ENCODE assay signal across 20 cellular contexts in genomic region chr13:112983042-112983305, GRCh38. TPM values are rescaled to one million over a fixed set of nuclear protein-coding genes. Genes with fewer than 3 reads are reported as not detected.
DNase-seq lines count a peak whose midpoint lies in the region; ATAC-seq, FAIRE-seq and TF ChIP-seq lines count a peak whose summit lies in the region.
"Had no signal": no experiment of that assay in that cellular context is flagged by ENCODE, and none has a peak within 500 bp of the region (broad histone marks: within the 10 kb centered on the region; RNA-seq: fewer than 3 reads in every experiment).

No MANE protein-coding gene starts in this region.

- peaks cover 18% of the 10 kb centered on the region for H3K79me2 ChIP-seq in HepG2 (ENCODE audit: insufficient read depth, low read length)

- TF ChIP-seq EP300 in HepG2 (IDR thresholded peaks at IDR 0.05; ENCODE audit: low read depth in 2 of 2, low read length in 2 of 2) (no peak), HepG2 (CRISPR knock-in tag; IDR thresholded peaks at IDR 0.05; ENCODE audit: borderline replicate concordance) (no peak)

- POLR2A ChIA-PET in HepG2 (lab: Yijun Ruan, JAX) = interaction anchor here (0.9 to 1.4 kb wide), 4 partner anchors 14 to 39 kb away, joined by 3 to 4 read pairs (median 4); partner anchors contain the start of gene MCF2L

- in situ Hi-C loops in HepG2 (cut with HindIII; ENCODE audit: extremely low pct_ligation_motif_present, low pct_unique_long_range_greater_than_20kb) = no loop called here

- FAIRE-seq in HepG2 (lab: Jason Lieb, UNC) = no peak
- FAIRE-seq: GM12878, GM19239 had no signal

- intact Hi-C loops in HepG2 (cut with micrococcal nuclease; ENCODE audit: unreplicated experiment) (loop anchor here (1.0 to 5.0 kb wide), 2 partner anchors 39 to 41 kb away; no protein-coding TSS in a partner anchor), right lobe of liver (cut with DNase I) (no loop called here), psoas muscle (cut with DNase I) (no loop called here), uterus (cut with DNase I; ENCODE audit: low total_unique reads) (no loop called here)

- H3K27ac ChIP-seq in HepG2 (ENCODE audit: extremely low read length, insufficient read depth, low read length) = no peak overlapping the region
- H3K27ac ChIP-seq in right lobe of liver = no peak overlapping the region
- H3K27ac ChIP-seq in right atrium auricular region = peak overlapping the region; percentile 37 to 79
- H3K27ac ChIP-seq in psoas muscle = no peak overlapping the region
- H3K27ac ChIP-seq in uterus = peak overlapping the region; percentile 20 to 31
- H3K27ac ChIP-seq: GM23248, PC-9 had no signal

- CTCF ChIA-PET in HepG2 (lab: Yijun Ruan, JAX; ENCODE audit: low intra/inter-chr PET ratio, low total read pairs) = no interaction called here

- H3K4me2 ChIP-seq in HepG2 (ENCODE audit: low read depth, low read length) = peak overlapping the region; percentile 68
- H3K4me2 ChIP-seq: PC-9 had no signal

- no peak for ATAC-seq in HepG2
- ATAC-seq in right lobe of liver = no peak
- no peak for ATAC-seq in psoas muscle
- no peak for ATAC-seq in HG02763 (IDR thresholded peaks at IDR 0.05; ENCODE audit: unreplicated experiment)
- ATAC-seq: GM12878 had no signal

- no peaks in the 10 kb centered on the region for H4K20me1 ChIP-seq in HepG2 (ENCODE audit: insufficient read depth, low read length)

- H3K27me3 ChIP-seq in HepG2 (ENCODE audit: control insufficient read depth in 1 of 2, insufficient read depth in 2 of 2, low read length in 2 of 2) (no peaks in the 10 kb centered on the region), right lobe of liver (no peaks in the 10 kb centered on the region), right atrium auricular region (no peaks in the 10 kb centered on the region), psoas muscle (ENCODE audit: insufficient read depth in 3 of 3, low read length in 2 of 3) (peaks cover 0 to 34% (median 14%) of the 10 kb centered on the region in 3 donors), uterus (no peaks in the 10 kb centered on the region)
- H3K27me3 ChIP-seq: MG63 had no signal

- H3K4me3 ChIP-seq in HepG2 (replicated peaks in 1 of 3; ENCODE audit: insufficient read depth in 1 of 3, low read depth in 2 of 3, low read length in 3 of 3) = peak overlapping the region in 1 of 3 experiments; percentile 40; a peak in 1 of 6 replicates
- H3K4me3 ChIP-seq in right lobe of liver = no peak overlapping the region
- peak overlapping the region in 1 of 2 donors; percentile 50 for H3K4me3 ChIP-seq in right atrium auricular region
- H3K4me3 ChIP-seq in psoas muscle = peak overlapping the region; percentile 58
- no peak overlapping the region for H3K4me3 ChIP-seq in uterus
- H3K4me3 ChIP-seq: GM12878, GM23248, MG63, PC-9 had no signal

- no peak for TF ChIP-seq CTCF in HepG2 (CRISPR knock-in tag; IDR thresholded peaks at IDR 0.05)
- no peak for TF ChIP-seq CTCF in right lobe of liver (IDR thresholded peaks at IDR 0.05)
- TF ChIP-seq CTCF in right atrium auricular region (IDR thresholded peaks at IDR 0.05) = no peak
- no peak for TF ChIP-seq CTCF in psoas muscle (IDR thresholded peaks at IDR 0.05)
- TF ChIP-seq CTCF in uterus (IDR thresholded peaks at IDR 0.05) = no peak

- H3K4me1 ChIP-seq in HepG2 (ENCODE audit: insufficient read depth, low read length) (peaks cover 50% of the 10 kb centered on the region), right lobe of liver (peaks cover 0 to 4% (median 0%) of the 10 kb centered on the region in 4 donors), right atrium auricular region (peaks cover 0 to 49% of the 10 kb centered on the region in 2 donors), psoas muscle (no peaks in the 10 kb centered on the region), uterus (no peaks in the 10 kb centered on the region)

- no peak for TF ChIP-seq RAD21 in HepG2 (CRISPR knock-in tag; IDR thresholded peaks at IDR 0.05)

- H3K36me3 ChIP-seq in HepG2 (replicated peaks in 1 of 2; ENCODE audit: control insufficient read depth in 1 of 2, insufficient read depth in 2 of 2, low read length in 2 of 2) = peaks cover 0 to 1% of the 10 kb centered on the region in 2 experiments; a peak in 2 of 5 replicates
- H3K36me3 ChIP-seq in right lobe of liver = no peaks in the 10 kb centered on the region
- H3K36me3 ChIP-seq in right atrium auricular region = no peaks in the 10 kb centered on the region
- H3K36me3 ChIP-seq in psoas muscle (ENCODE audit: insufficient read depth in 1 of 2, low read depth in 1 of 2) = no peaks in the 10 kb centered on the region
- no peaks in the 10 kb centered on the region for H3K36me3 ChIP-seq in uterus
- H3K36me3 ChIP-seq: MG63 had no signal

- no peak overlapping the region for H2AFZ ChIP-seq in HepG2 (ENCODE audit: low read length)
- H2AFZ ChIP-seq: GM23248, PC-9 had no signal

- BruUV-seq in HepG2 (replicated peaks; lab: Mats Ljungman, UMichigan) = no TSS peak

- H3K9ac ChIP-seq in HepG2 (ENCODE audit: insufficient read depth, low read depth, low read length) = no peak overlapping the region; the same call in 1 of the 2 replicates
- H3K9ac ChIP-seq: GM23248 had no signal

- TF ChIP-seq POLR2A in HepG2 (IDR thresholded peaks at IDR 0.05; ENCODE audit: insufficient read depth in 1 of 2, low read depth in 2 of 2, low read length in 2 of 2) (no peak), right lobe of liver (IDR thresholded peaks at IDR 0.05) (no peak), uterus (IDR thresholded peaks at IDR 0.05) (no peak)

- no peak for DNase-seq in HepG2 (ENCODE audit: low spot score)
- DNase-seq in right lobe of liver = no peak
- no peak for DNase-seq in right atrium auricular region (ENCODE audit: low spot score)
- no peak for DNase-seq in psoas muscle
- DNase-seq in uterus = no peak
- DNase-seq in occipital lobe (lab: John Stamatoyannopoulos, UW) = no peak
- no peak for DNase-seq in islet precursor cell
- DNase-seq: Calu3; CD4-positive, CD25-positive, alpha-beta regulatory T cell; GM23248; KG1; MG63; NCI-H1105; NCI-H2171; NCI-H446 treated with DMSO at 0.1 percent for 48 hours; NCI-H748 treated with DMSO at 0.1 percent for 48 hours had no signal

- 63% methylated on average over 5 of the region's 5 CpGs for WGBS in HepG2 (ENCODE audit: low lambda C conversion rate)
- WGBS in right lobe of liver (ENCODE audit: insufficient coverage, low coverage, low lambda C conversion rate, missing lambda C conversion rate) = 93% methylated on average over 2 of the region's 5 CpGs
- 61 to 69% (median 68%) methylated on average over 5 of the region's 5 CpGs for WGBS in psoas muscle, 3 donors

- no peaks in the 10 kb centered on the region for H3K9me3 ChIP-seq in HepG2 (ENCODE audit: low read length)
- no peaks in the 10 kb centered on the region for H3K9me3 ChIP-seq in right lobe of liver
- H3K9me3 ChIP-seq in right atrium auricular region = no peaks in the 10 kb centered on the region
- H3K9me3 ChIP-seq in psoas muscle = no peaks in the 10 kb centered on the region
- H3K9me3 ChIP-seq in uterus = no peaks in the 10 kb centered on the region
- H3K9me3 ChIP-seq: MG63 had no signal

TF ChIP-seq in HepG2, 621 proteins besides CTCF, POLR2A, EP300 and RAD21 (continues in another document):
- TF ChIP-seq NR0B2 (CRISPR knock-in tag; IDR thresholded peaks at IDR 0.05) (no peak), SIX1 (CRISPR knock-in tag; IDR thresholded peaks at IDR 0.05; ENCODE audit: borderline replicate concordance) (no peak)

RNA-seq across cellular contexts. Expression of gene MCF2L, which starts 14.0 kb away (rescaled TPM):
- total RNA-seq in HepG2 (2016; rRNA removed; fragmentation: Illumina TruSeq; extraction: Trizol) (13.7 and 19.4 TPM in 2 replicates), right lobe of liver (10 to 100 TPM in 5 of 6 experiments, 1 to 10 TPM in 1; 9.6 to 18.4 (median 11.7) TPM), right atrium auricular region (10 to 100 TPM; 17.1 to 21.6 TPM), psoas muscle (10 to 100 TPM; 14.3 to 40.5 (median 23.3) TPM), uterus (100 to 1,000 TPM in 1 of 4 donors, 10 to 100 TPM in 3; 25.0 to 103 (median 61.0) TPM), occipital lobe (146 TPM)
- total RNA-seq in HepG2 (2016; cell fraction: cytosol; rRNA removed; fragmentation: Illumina TruSeq; extraction: Trizol; ENCODE audit: low read depth) = 2.3 and 3.4 TPM in 2 replicates
- 10.9 and 20.3 TPM in 2 replicates for total RNA-seq in HepG2 (2016; cell fraction: insoluble cytoplasmic fraction; rRNA removed; fragmentation: Illumina TruSeq; extraction: Trizol)
- total RNA-seq in HepG2 (2016; cell fraction: membrane; rRNA removed; fragmentation: Illumina TruSeq; extraction: Trizol) = 5.5 and 5.6 TPM in 2 replicates
- 24.6 and 25.3 TPM in 2 replicates for total RNA-seq in HepG2 (2016; cell fraction: nucleus; rRNA removed; fragmentation: Illumina TruSeq; extraction: Trizol)
- polyA plus RNA-seq in HepG2 (2011; rRNA removed) (28.4 and 33.6 TPM in 2 replicates), psoas muscle (10 to 100 TPM in 2 of 3 donors, 1 to 10 TPM in 1; 9.1 to 22.0 (median 18.7) TPM)
- 13.6 and 15.2 TPM in 2 replicates for polyA plus RNA-seq in HepG2 (2011; cell fraction: cytosol; rRNA removed)
- polyA plus RNA-seq in HepG2 (2011; cell fraction: nucleus; rRNA removed) = 196 and 262 TPM in 2 replicates
- 26.3 and 28.9 TPM in 2 replicates for polyA plus RNA-seq in HepG2 (2012)
- 1.1 and 1.3 TPM in 2 replicates for polyA plus RNA-seq in HepG2 (2016; cell fraction: cytosol; fragmentation: Illumina TruSeq; extraction: Trizol; ENCODE audit: low read depth)
- 10.3 and 10.5 TPM in 2 replicates for polyA plus RNA-seq in HepG2 (2016; cell fraction: insoluble cytoplasmic fraction; fragmentation: Illumina TruSeq; extraction: Trizol; ENCODE audit: low read depth)
- 1.6 and 2.4 TPM in 2 replicates for polyA plus RNA-seq in HepG2 (2016; cell fraction: membrane; fragmentation: Illumina TruSeq; extraction: Trizol; ENCODE audit: low read depth)
- 57.7 and 66.1 TPM in 2 replicates for polyA plus RNA-seq in HepG2 (2016; cell fraction: nucleus; fragmentation: Illumina TruSeq; extraction: Trizol; ENCODE audit: insufficient read depth, low read depth)
- 39.0 and 75.0 TPM in 2 replicates for polyA minus RNA-seq in HepG2 (2011; rRNA and poly(A)+ RNA removed; ENCODE audit: low replicate concordance)
- polyA minus RNA-seq in HepG2 (2011; cell fraction: cytosol; rRNA and poly(A)+ RNA removed) = 16.7 and 21.1 TPM in 2 replicates
- polyA minus RNA-seq in HepG2 (2011; cell fraction: nucleus; rRNA and poly(A)+ RNA removed) = 89.5 and 90.6 TPM in 2 replicates
- total RNA-seq: GM23248 had no signal
- polyA plus RNA-seq: GM23248 had no signal

Comparison
In these comparisons a context has a peak if more than half of its experiments do, and no peak if none do; other contexts are left out.
1. H3K27ac ChIP-seq: peak in right atrium auricular region (2 of 2) and uterus (2 of 2); none in HepG2 (single experiment), right lobe of liver (0 of 3) and psoas muscle (single experiment).